ENCODE assay signal across 14 cellular contexts in the genomic region with DNA sequence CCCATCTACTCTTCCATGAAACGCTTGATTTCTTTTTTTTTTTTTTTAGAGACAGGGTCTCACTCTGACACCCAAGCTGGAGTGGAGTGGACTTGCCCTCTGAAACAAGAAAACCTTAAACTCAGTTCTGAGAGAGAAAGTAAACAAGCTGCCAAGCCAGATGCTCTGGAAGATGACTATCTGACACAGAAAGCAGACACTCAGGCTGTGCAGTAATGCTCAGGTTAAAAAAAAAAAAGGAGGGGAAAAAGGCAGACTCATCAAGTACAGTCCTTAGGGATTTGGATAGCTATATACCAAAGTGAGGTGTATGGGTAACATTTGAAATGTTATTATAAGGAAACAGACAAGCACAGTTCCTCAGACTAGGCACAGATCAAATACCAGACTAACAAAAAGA.
"Had no signal": no experiment of that assay in that cellular context is flagged by ENCODE, and none has a peak within 500 bp of the region (broad histone marks: within the 10 kb centered on the region; RNA-seq: fewer than 3 reads in every experiment).

No MANE protein-coding gene starts in this region.

- DNase-seq: activated CD4-positive, alpha-beta memory T cell treated with anti-CD3 and anti-CD28 coated beads, Interleukin-2, amount 10 ng/mL, durations not matched to agents 7 days and 5 days; activated CD4-positive, alpha-beta T cell treated with anti-CD3 and anti-CD28 coated beads for 36 hours; activated effector memory CD4-positive, alpha-beta T cell treated with anti-CD3 and anti-CD28 coated beads, Interleukin-2, amount 50 U/mL, for 16 hours; activated T-cell treated with anti-CD3 and anti-CD28 coated beads, Interleukin-2, amount 50 U/mL, for 4 hours; anterior cingulate cortex; brain microvascular endothelial cell; effector memory CD4-positive, alpha-beta T cell; left colon; naive B cell; pancreas had no signal

- H3K4me3 ChIP-seq: lung, pancreas had no signal

- H3K4me1 ChIP-seq: pancreas had no signal

- ATAC-seq: activated T-cell treated with anti-CD3 and anti-CD28 coated beads, Interleukin-2, amount 50 U/mL, for 4 hours; left colon; pancreas; stimulated activated effector memory CD8-positive, alpha-beta T cell treated with anti-CD3 and anti-CD28 coated beads, Interleukin-12 subunit alpha, Interleukin-12 subunit beta, amount 100 ng/mL, for 72 hours had no signal

- H3K27ac ChIP-seq: brain microvascular endothelial cell, epithelial cell of prostate, pancreas, VCaP had no signal

- H3K9me3 ChIP-seq: pancreas had no signal

- H3K27me3 ChIP-seq: brain microvascular endothelial cell, pancreas had no signal
